Comparison of ENCODE assay signal across 8 cellular contexts in genomic region chr10:79685044-79685685, GRCh38. TPM values are rescaled to one million over a fixed set of nuclear protein-coding genes. Genes with fewer than 3 reads are reported as not detected.
A peak's percentile ranks its signal among the peaks of the same experiment; 100 is the strongest.
DNase-seq lines count a peak whose midpoint lies in the region; ATAC-seq lines count a peak whose summit lies in the region.
"Not testable (repeated sequence)": the region's sequence is repeated elsewhere in the genome, so short reads cannot be mapped to it uniquely, and the experiment has no call there.

No MANE protein-coding gene starts in this region.

- not testable (repeated sequence) for H3K9me3 ChIP-seq in NT2/D1 (ENCODE audit: insufficient read depth, low read length)

- H3K4me3 Mint-ChIP-seq in central memory CD8-positive, alpha-beta T cell: not testable (repeated sequence)

- not testable (repeated sequence) for H3K27me3 Mint-ChIP-seq in central memory CD8-positive, alpha-beta T cell

- not testable (repeated sequence) for H3K36me3 ChIP-seq in NT2/D1 (ENCODE audit: insufficient read depth, insufficient read length, low read length)

- H3K9ac ChIP-seq in NT2/D1 (ENCODE audit: insufficient read length, low read depth): not testable (repeated sequence)

- H3K4me3 ChIP-seq in NT2/D1 (ENCODE audit: insufficient read length, low read depth): not testable (repeated sequence)

- not testable (repeated sequence) for H3K4me1 Mint-ChIP-seq in central memory CD8-positive, alpha-beta T cell

- not testable (repeated sequence) for H3K36me3 Mint-ChIP-seq in central memory CD8-positive, alpha-beta T cell (ENCODE audit: insufficient read depth)

- not testable (repeated sequence) for H3K9me3 Mint-ChIP-seq in central memory CD8-positive, alpha-beta T cell

- H3K4me1 ChIP-seq in NT2/D1 (ENCODE audit: insufficient read depth, insufficient read length): not testable (repeated sequence)

- ATAC-seq in GM21447 (IDR thresholded peaks at IDR 0.05; ENCODE audit: unreplicated experiment) (peak; percentile 99), HG03457 (IDR thresholded peaks at IDR 0.05; ENCODE audit: unreplicated experiment) (peak; percentile 80)
- peak; percentile 94 for ATAC-seq in central memory CD8-positive, alpha-beta T cell (replicated peaks; ENCODE audit: extremely low read depth, poor library complexity, severe bottlenecking)

- H3K27me3 ChIP-seq in NT2/D1 (ENCODE audit: insufficient read depth, insufficient read length): not testable (repeated sequence)

- peak; percentile 86 for DNase-seq in DMS53 (lab: John Stamatoyannopoulos, UW)
- peak; percentile 28 for DNase-seq in NT2/D1 (ENCODE audit: low read depth, low spot score)
- peak; percentile 27 to 47 for DNase-seq in activated CD4-positive, alpha-beta T cell treated with anti-CD3 and anti-CD28 coated beads, Interleukin-2, amount 50 U/mL, for 48 hours
- peak in 1 of 2 donors; percentile 28 for DNase-seq in central memory CD8-positive, alpha-beta T cell (ENCODE audit: low spot score in 2 of 2)
- peak; percentile 43 to 66 for DNase-seq in lung microvascular endothelial cell (ENCODE audit: low read depth in 2 of 2)
- DNase-seq in stimulated activated CD8-positive, alpha-beta memory T cell treated with anti-CD3 and anti-CD28 coated beads, Interleukin-4, amount 100 ng/mL, for 48 hours: peak; percentile 55

- H3K27ac Mint-ChIP-seq in central memory CD8-positive, alpha-beta T cell (ENCODE audit: low read depth): not testable (repeated sequence)

RNA-seq across cellular contexts. Expression of gene NUTM2B, which starts 17.9 kb away (rescaled TPM):
- 0.20 and 0.44 TPM in 2 replicates for total RNA-seq in lung microvascular endothelial cell
